ENCODE assay signal across 8 cellular contexts in genomic region chr1:23777979-23778814, GRCh38. TPM values are rescaled to one million over a fixed set of nuclear protein-coding genes. Genes with fewer than 3 reads are reported as not detected.
DNase-seq lines count a peak whose midpoint lies in the region; ATAC-seq and TF ChIP-seq lines count a peak whose summit lies in the region.

PITHD1 (plus strand) TSS chr1:23778418; CDS start chr1:23778516, 98 bp downstream.

- TF ChIP-seq CTCF in fibroblast of lung (conservative IDR thresholded peaks at IDR 0.05 in 1 of 2, IDR thresholded peaks at IDR 0.05 in 1 of 2; ENCODE audit: low read depth in 1 of 2, low read length in 2 of 2), result no peak

- no peaks in the 10 kb centered on the region for H3K9me3 Mint-ChIP-seq in activated T-helper 1 cell treated with anti-CD3 and anti-CD28 coated beads, Interleukin-12 subunit alpha, Interleukin-12 subunit beta, Interleukin-2, Interleukin-4 antibody, amounts not matched to agents 30 ng/mL and 10 ng/mL and 1 ng/mL, durations not matched to agents 14 hours and 24 hours and 36 hours
- no peaks in the 10 kb centered on the region for H3K9me3 Mint-ChIP-seq in naive thymus-derived CD8-positive, alpha-beta T cell
- no peaks in the 10 kb centered on the region for H3K9me3 Mint-ChIP-seq in stimulated activated naive B cell treated with anti-CD40 and anti-IgM and Interleukin-4, amounts not matched to agents 10 μg/mL and 1 μg/mL and 100 μg/mL, for 72 hours

- H3K4me3 Mint-ChIP-seq in activated T-helper 1 cell treated with anti-CD3 and anti-CD28 coated beads, Interleukin-12 subunit alpha, Interleukin-12 subunit beta, Interleukin-2, Interleukin-4 antibody, amounts not matched to agents 30 ng/mL and 10 ng/mL and 1 ng/mL, durations not matched to agents 14 hours and 24 hours and 36 hours, result peak within 1 kb of the TSS; percentile 95
- peak within 1 kb of the TSS; percentile 84 to 97 (median 94) for H3K4me3 Mint-ChIP-seq in naive thymus-derived CD8-positive, alpha-beta T cell
- H3K4me3 Mint-ChIP-seq in stimulated activated naive B cell treated with anti-CD40 and anti-IgM and Interleukin-4, amounts not matched to agents 10 μg/mL and 1 μg/mL and 100 μg/mL, for 72 hours, result peak within 1 kb of the TSS; percentile 86 to 91

- peaks cover 11% of the 10 kb centered on the region for H3K4me1 ChIP-seq in fibroblast of lung (ENCODE audit: control insufficient read depth, extremely low read depth, insufficient read depth, low read length)

- H3K4me1 Mint-ChIP-seq in activated T-helper 1 cell treated with anti-CD3 and anti-CD28 coated beads, Interleukin-12 subunit alpha, Interleukin-12 subunit beta, Interleukin-2, Interleukin-4 antibody, amounts not matched to agents 30 ng/mL and 10 ng/mL and 1 ng/mL, durations not matched to agents 14 hours and 24 hours and 36 hours (ENCODE audit: low read depth), result peaks cover 43% of the 10 kb centered on the region
- H3K4me1 Mint-ChIP-seq in naive thymus-derived CD8-positive, alpha-beta T cell, result peaks cover 15 to 64% (median 36%) of the 10 kb centered on the region in 4 donors
- peaks cover 11 to 17% of the 10 kb centered on the region in 2 donors for H3K4me1 Mint-ChIP-seq in stimulated activated naive B cell treated with anti-CD40 and anti-IgM and Interleukin-4, amounts not matched to agents 10 μg/mL and 1 μg/mL and 100 μg/mL, for 72 hours

- DNase-seq in DMS114 treated with DMSO at 0.1 percent for 48 hours (lab: John Stamatoyannopoulos, UW; ENCODE audit: unreplicated experiment) (peak; percentile 81), LoVo (ENCODE audit: low spot score) (peak; percentile 88), RPMI8226 (peak; percentile 95), fibroblast of lung (ENCODE audit: low read depth in 2 of 2) (peak; percentile 76 to 84)
- DNase-seq in activated T-helper 1 cell treated with anti-CD3 and anti-CD28 coated beads, Interleukin-12 subunit alpha, Interleukin-12 subunit beta, Interleukin-2, Interleukin-4 antibody, amounts not matched to agents 30 ng/mL and 10 ng/mL and 1 ng/mL, durations not matched to agents 14 hours and 24 hours and 36 hours (ENCODE audit: low spot score), result peak; percentile 80
- DNase-seq in naive thymus-derived CD8-positive, alpha-beta T cell, result peak; percentile 70 to 87 (median 80)
- peak; percentile 79 for DNase-seq in stimulated activated naive B cell treated with anti-CD40 and anti-IgM and Interleukin-4, amounts not matched to agents 10 μg/mL and 1 μg/mL and 100 μg/mL, for 72 hours

- peak within 1 kb of the TSS; percentile 98 for H3K4me2 ChIP-seq in fibroblast of lung (ENCODE audit: extremely low read depth, insufficient read depth, low read length)

- H3K27ac Mint-ChIP-seq in activated T-helper 1 cell treated with anti-CD3 and anti-CD28 coated beads, Interleukin-12 subunit alpha, Interleukin-12 subunit beta, Interleukin-2, Interleukin-4 antibody, amounts not matched to agents 30 ng/mL and 10 ng/mL and 1 ng/mL, durations not matched to agents 14 hours and 24 hours and 36 hours, result peak within 1 kb of the TSS; percentile 94
- H3K27ac Mint-ChIP-seq in naive thymus-derived CD8-positive, alpha-beta T cell, result peak within 1 kb of the TSS; percentile 86 to 99 (median 97)
- H3K27ac Mint-ChIP-seq in stimulated activated naive B cell treated with anti-CD40 and anti-IgM and Interleukin-4, amounts not matched to agents 10 μg/mL and 1 μg/mL and 100 μg/mL, for 72 hours, result peak within 1 kb of the TSS; percentile 94

- peaks cover 17% of the 10 kb centered on the region for H3K36me3 Mint-ChIP-seq in activated T-helper 1 cell treated with anti-CD3 and anti-CD28 coated beads, Interleukin-12 subunit alpha, Interleukin-12 subunit beta, Interleukin-2, Interleukin-4 antibody, amounts not matched to agents 30 ng/mL and 10 ng/mL and 1 ng/mL, durations not matched to agents 14 hours and 24 hours and 36 hours (ENCODE audit: low read depth)
- H3K36me3 Mint-ChIP-seq in naive thymus-derived CD8-positive, alpha-beta T cell, result peaks cover 0 to 24% (median 0%) of the 10 kb centered on the region in 3 donors
- H3K36me3 Mint-ChIP-seq in stimulated activated naive B cell treated with anti-CD40 and anti-IgM and Interleukin-4, amounts not matched to agents 10 μg/mL and 1 μg/mL and 100 μg/mL, for 72 hours, result no peaks in the 10 kb centered on the region

- peak within 1 kb of the TSS; percentile 95 for H3K27ac ChIP-seq in fibroblast of lung (ENCODE audit: insufficient read depth, low read length)

- peaks cover 35% of the 10 kb centered on the region for H3K79me2 ChIP-seq in fibroblast of lung (ENCODE audit: control insufficient read depth, insufficient read depth, low read length)

- H3K27me3 Mint-ChIP-seq in activated T-helper 1 cell treated with anti-CD3 and anti-CD28 coated beads, Interleukin-12 subunit alpha, Interleukin-12 subunit beta, Interleukin-2, Interleukin-4 antibody, amounts not matched to agents 30 ng/mL and 10 ng/mL and 1 ng/mL, durations not matched to agents 14 hours and 24 hours and 36 hours (ENCODE audit: insufficient read depth), result no peaks in the 10 kb centered on the region
- H3K27me3 Mint-ChIP-seq in naive thymus-derived CD8-positive, alpha-beta T cell, result no peaks in the 10 kb centered on the region
- no peaks in the 10 kb centered on the region for H3K27me3 Mint-ChIP-seq in stimulated activated naive B cell treated with anti-CD40 and anti-IgM and Interleukin-4, amounts not matched to agents 10 μg/mL and 1 μg/mL and 100 μg/mL, for 72 hours

- POLR2A ChIA-PET in naive thymus-derived CD8-positive, alpha-beta T cell (lab: Charles Lee), result interaction anchor here (0.5 to 3.7 kb wide), 15 partner anchors 9 to 585 kb away, joined by 3 to 42 read pairs (median 6); partner anchors contain the start of genes ELOA, FUCA1, GALE and HMGCL

- H3K9me3 ChIP-seq in fibroblast of lung (ENCODE audit: control insufficient read depth, insufficient read depth, low read depth, low read length), result no peaks in the 10 kb centered on the region

- peak within 1 kb of the TSS; percentile 94 for H3K9ac ChIP-seq in fibroblast of lung (ENCODE audit: insufficient read depth, low read length)

- H4K20me1 ChIP-seq in fibroblast of lung (ENCODE audit: control insufficient read depth, extremely low read depth, insufficient read depth, low read length), result no peaks in the 10 kb centered on the region

- peak; percentile 67 for ATAC-seq in GM21737 (IDR thresholded peaks at IDR 0.05; ENCODE audit: unreplicated experiment)
- peak; percentile 86 to 90 for ATAC-seq in naive thymus-derived CD8-positive, alpha-beta T cell
- peak; percentile 93 to 94 for ATAC-seq in stimulated activated naive B cell treated with anti-CD40 and anti-IgM and Interleukin-4, amounts not matched to agents 10 μg/mL and 1 μg/mL and 100 μg/mL, for 72 hours (replicated peaks)

- peak within 1 kb of the TSS; percentile 88 to 99 (median 92) for H3K4me3 ChIP-seq in fibroblast of lung (replicated peaks in 1 of 4; ENCODE audit: control extremely low read depth in 1 of 4, insufficient read depth in 1 of 4, low read depth in 3 of 4, low read length in 4 of 4)

- no peaks in the 10 kb centered on the region for H3K27me3 ChIP-seq in fibroblast of lung (ENCODE audit: control insufficient read depth, insufficient read depth, low read length)

- peak within 1 kb of the TSS; percentile 96 for H2AFZ ChIP-seq in fibroblast of lung (ENCODE audit: low read length)

- H3K36me3 ChIP-seq in fibroblast of lung (ENCODE audit: control insufficient read depth, insufficient read depth, low read length), result no peaks in the 10 kb centered on the region

- intact Hi-C loops in activated T-helper 1 cell treated with anti-CD3 and anti-CD28 coated beads, Interleukin-12 subunit alpha, Interleukin-12 subunit beta, Interleukin-2, Interleukin-4 antibody, amounts not matched to agents 30 ng/mL and 10 ng/mL and 1 ng/mL, durations not matched to agents 14 hours and 24 hours and 36 hours (cut with micrococcal nuclease), result loop anchor here (1.0 to 10.0 kb wide), 8 partner anchors 13 to 433 kb away; partner anchors contain the start of genes ELOA, FUCA1, GALE and HMGCL

RNA-seq across cellular contexts. Expression of gene PITHD1, which starts in this region (rescaled TPM):
- 83.2 and 83.4 TPM in 2 replicates for total RNA-seq in activated T-helper 1 cell treated with anti-CD3 and anti-CD28 coated beads, Interleukin-12 subunit alpha, Interleukin-12 subunit beta, Interleukin-2, Interleukin-4 antibody, amounts not matched to agents 30 ng/mL and 10 ng/mL and 1 ng/mL, durations not matched to agents 14 hours and 24 hours and 36 hours
- total RNA-seq in fibroblast of lung, result 29.5 and 40.5 TPM in 2 replicates
- polyA plus RNA-seq in fibroblast of lung, result 47.7 and 58.6 TPM in 2 replicates
- 30.8 and 40.3 TPM in 2 replicates for polyA plus RNA-seq in fibroblast of lung (2012)
- 15.2 and 15.4 TPM in 2 replicates for polyA minus RNA-seq in fibroblast of lung (ENCODE audit: low replicate concordance)
- total RNA-seq in naive thymus-derived CD8-positive, alpha-beta T cell, result 10 to 100 TPM; 79.1 to 86.6 TPM
- 10 to 100 TPM; 68.1 to 80.6 (median 74.3) TPM for polyA plus RNA-seq in naive thymus-derived CD8-positive, alpha-beta T cell

Comparison
In these comparisons a context has a peak if more than half of its experiments do, and no peak if none do; other contexts are left out.
1. Peak in every context shown above with its lines: DNase-seq, ATAC-seq, H3K4me3 ChIP-seq and H3K27ac ChIP-seq.